ENCODE assay signal across 1 cellular context in genomic region chr9:92293452-92294296, GRCh38.
A peak's percentile ranks its signal among the peaks of the same experiment; 100 is the strongest.
TF ChIP-seq lines count a peak whose summit lies in the region.

TSS of gene IARS1 (minus strand) at chr9:92293697. CDS start at chr9:92289419, 4,278 bp downstream.

TF ChIP-seq in HepG2, 621 proteins besides CTCF, POLR2A, EP300 and RAD21 (continued from another document and continues in another):
- TF ChIP-seq IRF9 (CRISPR knock-in tag; IDR thresholded peaks at IDR 0.05; ENCODE audit: borderline replicate concordance), result peak; percentile 89
- 0 out of 2 replicates have a peak, but pooled peaks have one; percentile 39 for TF ChIP-seq WIZ (CRISPR knock-in tag; IDR thresholded peaks at IDR 0.05)
- TF ChIP-seq E2F5 (CRISPR knock-in tag; conservative IDR thresholded peaks at IDR 0.05), result no peak
- TF ChIP-seq GTF2F1 (IDR thresholded peaks at IDR 0.05; ENCODE audit: low read length), result no peak
- 0 out of 2 replicates have a peak, but pooled peaks have one; percentile 56 for TF ChIP-seq ZSCAN25 (CRISPR knock-in tag; IDR thresholded peaks at IDR 0.05)
- no peak for TF ChIP-seq ZNF713 (CRISPR knock-in tag; IDR thresholded peaks at IDR 0.05)
- TF ChIP-seq TGIF2 (CRISPR knock-in tag; IDR thresholded peaks at IDR 0.05), result peak; percentile 97
- TF ChIP-seq TP53 (CRISPR knock-in tag; conservative IDR thresholded peaks at IDR 0.05), result peak; percentile 88
- TF ChIP-seq, protein P1, sequence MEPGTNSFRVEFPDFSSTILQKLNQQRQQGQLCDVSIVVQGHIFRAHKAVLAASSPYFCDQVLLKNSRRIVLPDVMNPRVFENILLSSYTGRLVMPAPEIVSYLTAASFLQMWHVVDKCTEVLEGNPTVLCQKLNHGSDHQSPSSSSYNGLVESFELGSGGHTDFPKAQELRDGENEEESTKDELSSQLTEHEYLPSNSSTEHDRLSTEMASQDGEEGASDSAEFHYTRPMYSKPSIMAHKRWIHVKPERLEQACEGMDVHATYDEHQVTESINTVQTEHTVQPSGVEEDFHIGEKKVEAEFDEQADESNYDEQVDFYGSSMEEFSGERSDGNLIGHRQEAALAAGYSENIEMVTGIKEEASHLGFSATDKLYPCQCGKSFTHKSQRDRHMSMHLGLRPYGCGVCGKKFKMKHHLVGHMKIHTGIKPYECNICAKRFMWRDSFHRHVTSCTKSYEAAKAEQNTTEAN (CRISPR knock-in tag; conservative IDR thresholded peaks at IDR 0.05), result peak; percentile 84; the same call in 1 of the 2 replicates
- TF ChIP-seq SMYD3 (CRISPR knock-in tag; IDR thresholded peaks at IDR 0.05), result peak; percentile 92
- peak; percentile 91; the same call in 1 of the 2 replicates for TF ChIP-seq HBP1 (CRISPR knock-in tag; IDR thresholded peaks at IDR 0.05; ENCODE audit: low read depth)
- TF ChIP-seq SMAD3 (CRISPR knock-in tag; IDR thresholded peaks at IDR 0.05), result peak; percentile 84
- TF ChIP-seq, protein P2, sequence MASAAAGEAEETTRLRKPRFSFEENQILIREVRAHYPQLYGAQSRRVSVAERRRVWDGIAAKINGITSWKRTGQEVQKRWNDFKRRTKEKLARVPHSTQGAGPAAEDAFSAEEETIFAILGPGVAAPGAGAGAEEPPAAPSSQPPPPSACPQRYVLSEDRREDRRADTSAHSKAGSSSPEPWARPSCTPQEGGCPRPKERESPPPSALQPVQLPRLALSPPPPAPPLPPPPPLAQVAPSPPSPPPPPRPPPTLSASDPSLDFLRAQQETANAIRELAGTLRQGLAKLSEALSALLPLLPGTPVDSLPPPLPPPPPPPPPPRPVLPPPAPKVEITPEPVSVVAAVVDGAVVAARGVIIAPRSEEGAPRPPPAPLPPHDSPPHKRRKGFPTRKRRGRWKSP (CRISPR knock-in tag; IDR thresholded peaks at IDR 0.05), result peak; percentile 100
- no peak for TF ChIP-seq ZNF468 (CRISPR knock-in tag; IDR thresholded peaks at IDR 0.05)
- TF ChIP-seq SKIL (CRISPR knock-in tag; IDR thresholded peaks at IDR 0.05; ENCODE audit: borderline replicate concordance), result no peak
- TF ChIP-seq HMG20B (CRISPR knock-in tag; conservative IDR thresholded peaks at IDR 0.05), result 0 out of 2 replicates have a peak, but pooled peaks have one; percentile 13
- peak; percentile 84 for TF ChIP-seq HNF1B (CRISPR knock-in tag; IDR thresholded peaks at IDR 0.05)
- TF ChIP-seq ZNF572 (CRISPR knock-in tag; IDR thresholded peaks at IDR 0.05), result no peak
- TF ChIP-seq ELF3 (CRISPR knock-in tag; IDR thresholded peaks at IDR 0.05), result peak; percentile 82
- TF ChIP-seq ZSCAN12 (CRISPR knock-in tag; IDR thresholded peaks at IDR 0.05), result peak; percentile 75; the same call in 1 of the 2 replicates
- peak; percentile 80; the same call in 1 of the 2 replicates for TF ChIP-seq ZBTB39 (CRISPR knock-in tag; IDR thresholded peaks at IDR 0.05)
- peak; percentile 98 for TF ChIP-seq NR0B2 (CRISPR knock-in tag; IDR thresholded peaks at IDR 0.05)
- TF ChIP-seq SRSF1 (optimal IDR thresholded peaks at IDR 0.05; ENCODE audit: low read depth, low read length), result no peak
- no peak for TF ChIP-seq MAZ (IDR thresholded peaks at IDR 0.05; ENCODE audit: borderline replicate concordance, low read depth, low read length)
- peak; percentile 89 for TF ChIP-seq MAZ (CRISPR knock-in tag; IDR thresholded peaks at IDR 0.05; ENCODE audit: low read depth)
- peak; percentile 95 for TF ChIP-seq HDAC2 (CRISPR knock-in tag; IDR thresholded peaks at IDR 0.05)
- TF ChIP-seq ZNF644 (CRISPR knock-in tag; IDR thresholded peaks at IDR 0.05; ENCODE audit: low read depth), result 0 out of 2 replicates have a peak, but pooled peaks have one; percentile 16
- TF ChIP-seq, protein P3, sequence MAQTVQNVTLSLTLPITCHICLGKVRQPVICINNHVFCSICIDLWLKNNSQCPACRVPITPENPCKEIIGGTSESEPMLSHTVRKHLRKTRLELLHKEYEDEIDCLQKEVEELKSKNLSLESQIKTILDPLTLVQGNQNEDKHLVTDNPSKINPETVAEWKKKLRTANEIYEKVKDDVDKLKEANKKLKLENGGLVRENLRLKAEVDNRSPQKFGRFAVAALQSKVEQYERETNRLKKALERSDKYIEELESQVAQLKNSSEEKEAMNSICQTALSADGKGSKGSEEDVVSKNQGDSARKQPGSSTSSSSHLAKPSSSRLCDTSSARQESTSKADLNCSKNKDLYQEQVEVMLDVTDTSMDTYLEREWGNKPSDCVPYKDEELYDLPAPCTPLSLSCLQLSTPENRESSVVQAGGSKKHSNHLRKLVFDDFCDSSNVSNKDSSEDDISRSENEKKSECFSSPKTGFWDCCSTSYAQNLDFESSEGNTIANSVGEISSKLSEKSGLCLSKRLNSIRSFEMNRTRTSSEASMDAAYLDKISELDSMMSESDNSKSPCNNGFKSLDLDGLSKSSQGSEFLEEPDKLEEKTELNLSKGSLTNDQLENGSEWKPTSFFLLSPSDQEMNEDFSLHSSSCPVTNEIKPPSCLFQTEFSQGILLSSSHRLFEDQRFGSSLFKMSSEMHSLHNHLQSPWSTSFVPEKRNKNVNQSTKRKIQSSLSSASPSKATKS (CRISPR knock-in tag; IDR thresholded peaks at IDR 0.05), result no peak; the same call in 1 of the 2 replicates
- TF ChIP-seq ZNF629 (CRISPR knock-in tag; conservative IDR thresholded peaks at IDR 0.05), result peak; percentile 56; the same call in 1 of the 2 replicates
- TF ChIP-seq, protein P4, sequence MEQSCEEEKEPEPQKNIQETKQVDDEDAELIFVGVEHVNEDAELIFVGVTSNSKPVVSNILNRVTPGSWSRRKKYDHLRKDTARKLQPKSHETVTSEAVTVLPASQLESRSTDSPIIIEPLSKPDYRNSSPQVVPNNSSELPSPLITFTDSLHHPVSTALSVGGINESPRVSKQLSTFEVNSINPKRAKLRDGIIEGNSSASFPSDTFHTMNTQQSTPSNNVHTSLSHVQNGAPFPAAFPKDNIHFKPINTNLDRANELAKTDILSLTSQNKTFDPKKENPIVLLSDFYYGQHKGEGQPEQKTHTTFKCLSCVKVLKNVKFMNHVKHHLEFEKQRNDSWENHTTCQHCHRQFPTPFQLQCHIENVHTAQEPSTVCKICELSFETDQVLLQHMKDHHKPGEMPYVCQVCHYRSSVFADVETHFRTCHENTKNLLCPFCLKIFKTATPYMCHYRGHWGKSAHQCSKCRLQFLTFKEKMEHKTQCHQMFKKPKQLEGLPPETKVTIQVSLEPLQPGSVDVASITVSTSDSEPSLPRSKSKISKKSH (CRISPR knock-in tag; IDR thresholded peaks at IDR 0.05; ENCODE audit: borderline replicate concordance), result peak; percentile 95; the same call in 1 of the 2 replicates
- peak; percentile 100 for TF ChIP-seq YEATS4 (CRISPR knock-in tag; IDR thresholded peaks at IDR 0.05; ENCODE audit: borderline replicate concordance)
- peak; percentile 53; the same call in 1 of the 2 replicates for TF ChIP-seq ZNF879 (CRISPR knock-in tag; IDR thresholded peaks at IDR 0.05)
- TF ChIP-seq IKZF4 (CRISPR knock-in tag; IDR thresholded peaks at IDR 0.05; ENCODE audit: borderline replicate concordance, low read depth, not compliant biosample characterization), result peak; percentile 96
- no peak for TF ChIP-seq HNRNPK (IDR thresholded peaks at IDR 0.05; ENCODE audit: low read depth, low read length, poor library complexity, severe bottlenecking)
- TF ChIP-seq ZSCAN31 (CRISPR knock-in tag; IDR thresholded peaks at IDR 0.05; ENCODE audit: low read depth), result peak; percentile 82; the same call in 1 of the 2 replicates
- TF ChIP-seq ZNF772 (CRISPR knock-in tag; IDR thresholded peaks at IDR 0.05), result peak; percentile 68; the same call in 1 of the 2 replicates
- no peak for TF ChIP-seq RFX1 (IDR thresholded peaks at IDR 0.05)
- TF ChIP-seq, protein P5, sequence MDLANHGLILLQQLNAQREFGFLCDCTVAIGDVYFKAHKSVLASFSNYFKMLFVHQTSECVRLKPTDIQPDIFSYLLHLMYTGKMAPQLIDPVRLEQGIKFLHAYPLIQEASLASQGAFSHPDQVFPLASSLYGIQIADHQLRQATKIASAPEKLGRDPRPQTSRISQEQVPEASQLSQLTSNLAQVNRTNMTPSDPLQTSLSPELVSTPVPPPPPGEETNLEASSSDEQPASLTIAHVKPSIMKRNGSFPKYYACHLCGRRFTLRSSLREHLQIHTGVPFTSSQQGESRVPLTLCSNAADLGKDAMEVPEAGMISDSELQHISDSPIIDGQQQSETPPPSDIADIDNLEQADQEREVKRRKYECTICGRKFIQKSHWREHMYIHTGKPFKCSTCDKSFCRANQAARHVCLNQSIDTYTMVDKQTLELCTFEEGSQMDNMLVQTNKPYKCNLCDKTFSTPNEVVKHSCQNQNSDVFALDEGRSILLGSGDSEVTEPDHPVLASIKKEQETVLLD (CRISPR knock-in tag; IDR thresholded peaks at IDR 0.05; ENCODE audit: low read depth), result peak; percentile 71
- peak; percentile 67; the same call in 1 of the 2 replicates for TF ChIP-seq SMAD1 (CRISPR knock-in tag; IDR thresholded peaks at IDR 0.05; ENCODE audit: borderline replicate concordance, low read depth)
